ENCODE assay signal across 8 cellular contexts in genomic region chr4:6991771-6992557, GRCh38. TPM values are rescaled to one million over a fixed set of nuclear protein-coding genes. Genes with fewer than 3 reads are reported as not detected.
DNase-seq lines count a peak whose midpoint lies in the region; ATAC-seq and TF ChIP-seq lines count a peak whose summit lies in the region.

No MANE protein-coding gene starts in this region.

- peaks cover 6% of the 10 kb centered on the region; the same call in 1 of the 2 replicates for H3K36me3 ChIP-seq in Karpas-422 (ENCODE audit: insufficient read depth, low read length)

- no peak overlapping the region for H3K9ac ChIP-seq in Karpas-422 (ENCODE audit: low read length)

- H3K4me1 ChIP-seq in Karpas-422 (ENCODE audit: low read length): peaks cover 15% of the 10 kb centered on the region

- no peak overlapping the region for H3K27ac ChIP-seq in Karpas-422 (ENCODE audit: low read length)

- H4K20me1 ChIP-seq in Karpas-422 (ENCODE audit: insufficient read depth, low read depth, low read length): no peaks in the 10 kb centered on the region

- H3K9me3 ChIP-seq in Karpas-422 (ENCODE audit: low read length): no peaks in the 10 kb centered on the region

- H3K4me3 ChIP-seq in astrocyte of the cerebellum (ENCODE audit: low read depth, low read length): peak overlapping the region; percentile 18
- H3K4me3 ChIP-seq in lower leg skin (ENCODE audit: low read depth, poor library complexity, severe bottlenecking): no peak overlapping the region
- H3K4me3 ChIP-seq in Karpas-422 (ENCODE audit: low read length): no peak overlapping the region

- no peak for TF ChIP-seq POLR2A in lower leg skin (IDR thresholded peaks at IDR 0.05)

- no peak overlapping the region for H3K4me2 ChIP-seq in Karpas-422 (ENCODE audit: low read depth, low read length, poor library complexity, severe bottlenecking)

- WGBS in lower leg skin, 2 donors: 28 to 37% methylated on average over 15 of the region's 15 CpGs

- DNase-seq in ACHN: peak; percentile 61
- peak; percentile 90 for DNase-seq in astrocyte of the cerebellum (ENCODE audit: low read depth)
- DNase-seq in lower leg skin (ENCODE audit: low spot score in 2 of 2): peak; percentile 65 to 85
- DNase-seq in Karpas-422: no peak
- no peak for DNase-seq in SK-N-DZ (ENCODE audit: low spot score)

- no peaks in the 10 kb centered on the region for H3K9me2 ChIP-seq in Karpas-422 (replicated peaks; ENCODE audit: insufficient read depth, low read length)

- peaks cover 61% of the 10 kb centered on the region for H3K79me2 ChIP-seq in Karpas-422 (ENCODE audit: low read length)

- in situ Hi-C loops in ACHN (cut with HindIII; ENCODE audit: low pct_ligation_motif_present, low pct_unique_long_range_greater_than_20kb, low sequenced_read_pairs): no loop called here
- in situ Hi-C loops in astrocyte of the cerebellum (cut with HindIII; ENCODE audit: low sequenced_read_pairs): no loop called here

- no peaks in the 10 kb centered on the region for H3K27me3 ChIP-seq in Karpas-422 (ENCODE audit: low read length)

- H2AFZ ChIP-seq in Karpas-422 (ENCODE audit: low read length): no peak overlapping the region

- ATAC-seq in HG03280 (IDR thresholded peaks at IDR 0.05; ENCODE audit: unreplicated experiment) (peak; percentile 11), GM18867 (IDR thresholded peaks at IDR 0.05; ENCODE audit: unreplicated experiment) (no peak), GM21529 (IDR thresholded peaks at IDR 0.05; ENCODE audit: unreplicated experiment) (no peak)

- intact Hi-C loops in lower leg skin (cut with DNase I; ENCODE audit: low total_unique reads): no loop called here

- TF ChIP-seq CTCF in astrocyte of the cerebellum (IDR thresholded peaks at IDR 0.05; ENCODE audit: low read depth, low read length, missing control alignments) (no peak), lower leg skin (IDR thresholded peaks at IDR 0.05) (no peak)

RNA-seq across cellular contexts. Expression of gene TADA2B, which starts 51.2 kb away (rescaled TPM):
- total RNA-seq in lower leg skin: 10 to 100 TPM; 26.2 to 30.0 (median 27.2) TPM
- total RNA-seq in Karpas-422 (2014; rRNA removed; shearing (Covaris generic); ENCODE audit: low replicate concordance): 12.8 and 23.4 TPM in 2 replicates
- 5.2 and 6.2 TPM in 2 replicates for polyA plus RNA-seq in SK-N-DZ (2014; cell fraction: cytosol; rRNA removed)
- polyA plus RNA-seq in SK-N-DZ (2014; cell fraction: nucleus; rRNA removed): 2.6 and 3.3 TPM in 2 replicates

Comparison
In these comparisons a context has a peak if more than half of its experiments do, and no peak if none do; other contexts are left out.
1. DNase-seq: peak in ACHN (single experiment), astrocyte of the cerebellum (single experiment) and lower leg skin (2 of 2); none in Karpas-422 (single experiment) and SK-N-DZ (single experiment).